In the genomic region with DNA sequence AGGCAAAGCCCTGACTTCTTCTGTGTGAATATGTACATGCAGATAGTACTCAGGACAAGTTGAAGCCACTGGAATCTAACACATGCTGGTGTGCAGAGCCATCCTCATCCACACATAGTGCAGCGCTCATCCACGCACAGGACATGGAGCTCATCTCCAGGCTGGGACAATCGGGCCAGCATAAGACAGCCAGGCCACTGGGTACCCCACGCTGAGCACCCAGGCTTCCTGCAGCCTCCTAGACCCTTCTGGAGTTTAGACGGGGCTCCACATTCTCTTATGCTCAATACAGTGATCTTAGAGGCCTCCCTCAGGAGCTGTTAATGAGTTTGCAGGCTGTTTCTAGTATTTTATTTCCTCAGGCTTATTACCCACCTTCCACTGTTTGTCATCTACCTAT, we compare ENCODE assay signal across 21 cellular contexts.
DNase-seq lines count a peak whose midpoint lies in the region; ATAC-seq and TF ChIP-seq lines count a peak whose summit lies in the region.
"Had no signal": no experiment of that assay in that cellular context is flagged by ENCODE, and none has a peak within 500 bp of the region (broad histone marks: within the 10 kb centered on the region; RNA-seq: fewer than 3 reads in every experiment).

No MANE protein-coding gene starts in this region.

- CTCF ChIA-PET in RWPE1 (lab: Yijun Ruan, JAX): no interaction called here

- POLR2A ChIA-PET in RWPE1 (lab: Yijun Ruan, JAX; ENCODE audit: low non-redundant PET): no interaction called here

- TF ChIP-seq CTCF in RWPE1 (conservative IDR thresholded peaks at IDR 0.05; ENCODE audit: low read depth): no peak
- no peak for TF ChIP-seq CTCF in transverse colon (IDR thresholded peaks at IDR 0.05)

- intact Hi-C loops in Right ventricle myocardium superior (cut with DNase I): no loop called here
- intact Hi-C loops in transverse colon (cut with DNase I; ENCODE audit: low total_unique reads): no loop called here

- H3K27ac ChIP-seq in RWPE1: peak overlapping the region; percentile 11; the same call in 1 of the 2 replicates
- no peak overlapping the region for H3K27ac ChIP-seq in transverse colon
- H3K27ac ChIP-seq: BLaER1 treated with 17β-estradiol and CSF1 and Interleukin-3, amounts not matched to agents 10 nM and 100 nM; GM23248; SK-N-MC had no signal

- TF ChIP-seq POLR2A in transverse colon (IDR thresholded peaks at IDR 0.05): no peak

- TF ChIP-seq EP300 in transverse colon (IDR thresholded peaks at IDR 0.05; ENCODE audit: low read depth): no peak

- in situ Hi-C loops in transverse colon (cut with MboI; ENCODE audit: low pct_ligation_motif_present in 1 of 4, low pct_unique_long_range_greater_than_20kb in 1 of 4, low sequenced_read_pairs in 3 of 4): no loop called here

- H3K4me3 ChIP-seq in transverse colon: no peak overlapping the region
- H3K4me3 ChIP-seq: BLaER1 treated with 17β-estradiol and CSF1 and Interleukin-3, amounts not matched to agents 10 nM and 100 nM; GM23248; SK-N-MC had no signal

- H3K36me3 ChIP-seq in transverse colon: peaks cover 0 to 15% (median 7%) of the 10 kb centered on the region in 4 donors

- 92 to 100% methylated on average over 1 to 5 of the region's 5 CpGs for WGBS in transverse colon (ENCODE audit: low coverage in 1 of 2), 2 donors

- ATAC-seq in Right ventricle myocardium superior (ENCODE audit: poor library complexity): peak; percentile 8
- ATAC-seq in GM21367 (IDR thresholded peaks at IDR 0.05; ENCODE audit: unreplicated experiment): no peak
- no peak for ATAC-seq in HG03159 (IDR thresholded peaks at IDR 0.05; ENCODE audit: unreplicated experiment)

- no peak for DNase-seq in RWPE1 (ENCODE audit: low spot score)
- DNase-seq in Right ventricle myocardium superior: no peak
- DNase-seq in islet precursor cell: peak; percentile 30
- peak; percentile 2 for DNase-seq in transverse colon
- no peak for DNase-seq in AML-193 (lab: John Stamatoyannopoulos, UW)
- DNase-seq: CD4-positive, alpha-beta T cell; H9; IMR-90; KG1; MM.1S; NCI-H1694; NCI-H2029 treated with DMSO at 0.1 percent for 48 hours; NCI-H2227 treated with DMSO at 0.1 percent for 48 hours; NCI-H526 treated with DMSO at 0.1 percent for 48 hours; RPMI8226; SIG-M5 had no signal

- no peaks in the 10 kb centered on the region for H3K9me3 ChIP-seq in transverse colon
- H3K9me3 ChIP-seq: BLaER1 treated with 17β-estradiol and CSF1 and Interleukin-3, amounts not matched to agents 10 nM and 100 nM had no signal

- no peaks in the 10 kb centered on the region for H3K4me1 ChIP-seq in transverse colon

- H3K27me3 ChIP-seq in transverse colon: no peaks in the 10 kb centered on the region
- H3K27me3 ChIP-seq: BLaER1 treated with 17β-estradiol and CSF1 and Interleukin-3, amounts not matched to agents 10 nM and 100 nM had no signal

Comparison
In these comparisons a context has a peak if more than half of its experiments do, and no peak if none do; other contexts are left out.
1. DNase-seq: peak in islet precursor cell (single experiment) and transverse colon (single experiment); none in RWPE1 (single experiment), Right ventricle myocardium superior (single experiment) and AML-193 (0 of 2).